8 cellular contexts compared by ENCODE assay signal in the genomic region with DNA sequence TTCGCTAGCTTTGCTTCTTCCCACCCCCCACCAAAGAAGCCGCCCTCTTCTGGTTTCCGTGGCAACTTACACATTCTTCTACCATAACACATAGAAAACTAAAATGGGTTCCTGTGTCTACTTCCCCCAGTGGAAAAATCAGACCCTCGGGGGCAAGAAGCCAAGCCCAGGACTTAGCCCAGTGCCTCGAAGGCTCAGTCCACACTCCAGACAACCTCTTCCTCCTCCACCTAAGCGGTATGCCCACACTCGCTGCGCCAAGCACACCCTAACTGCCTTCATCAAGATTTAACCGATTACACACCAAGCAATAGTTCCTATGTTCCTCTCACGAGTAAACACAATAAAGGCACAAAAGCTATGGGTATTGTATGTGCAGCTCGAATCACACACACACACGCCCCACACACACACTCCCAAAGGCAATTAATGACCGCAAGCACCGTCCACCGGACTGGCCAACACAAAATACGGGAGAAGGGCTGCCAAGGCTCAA. TPM values are rescaled to one million over a fixed set of nuclear protein-coding genes. Genes with fewer than 3 reads are reported as not detected.
DNase-seq lines count a peak whose midpoint lies in the region; ATAC-seq and TF ChIP-seq lines count a peak whose summit lies in the region.

No MANE protein-coding gene starts in this region.

- peak overlapping the region; percentile 95 for H3K4me3 ChIP-seq in GM12864 (ENCODE audit: low read depth, low read length)
- peak overlapping the region; percentile 64 to 88 (median 70) for H3K4me3 ChIP-seq in transverse colon

- WGBS in transverse colon (ENCODE audit: low coverage in 1 of 2), 2 donors, result 0% methylated on average over 4 to 16 of the region's 16 CpGs

- H3K36me3 ChIP-seq in transverse colon, result peaks cover 0 to 8% (median 3%) of the 10 kb centered on the region in 4 donors

- TF ChIP-seq EP300 in transverse colon (IDR thresholded peaks at IDR 0.05; ENCODE audit: low read depth), result no peak

- H3K27ac ChIP-seq in transverse colon, result peak overlapping the region; percentile 94 to 99 (median 96)

- no peaks in the 10 kb centered on the region for H3K9me3 ChIP-seq in transverse colon

- no peak for DNase-seq in GM12864 (ENCODE audit: low read depth)
- DNase-seq in SIG-M5 (lab: John Stamatoyannopoulos, UW), result peak; percentile 14
- DNase-seq in activated naive CD4-positive, alpha-beta T cell treated with anti-CD3 and anti-CD28 coated beads, Interleukin-2, amount 50 U/mL, for 16 hours, result peak; percentile 63
- peak; percentile 41 for DNase-seq in globus pallidus (ENCODE audit: low spot score)
- DNase-seq in occipital lobe (lab: John Stamatoyannopoulos, UW), result peak; percentile 39
- peak; percentile 55 for DNase-seq in transverse colon

- TF ChIP-seq POLR2A in transverse colon (IDR thresholded peaks at IDR 0.05), result no peak

- TF ChIP-seq CTCF in GM12864 (IDR thresholded peaks at IDR 0.05; ENCODE audit: low read depth, low read length, missing control alignments) (no peak), transverse colon (IDR thresholded peaks at IDR 0.05) (no peak)

- H3K27me3 ChIP-seq in transverse colon, result no peaks in the 10 kb centered on the region

- in situ Hi-C loops in transverse colon (cut with MboI; ENCODE audit: low pct_ligation_motif_present in 1 of 4, low pct_unique_long_range_greater_than_20kb in 1 of 4, low sequenced_read_pairs in 3 of 4), result no loop called here

- intact Hi-C loops in transverse colon (cut with DNase I; ENCODE audit: low total_unique reads), result no loop called here

- ATAC-seq in HG03097 (IDR thresholded peaks at IDR 0.05; ENCODE audit: low FRiP score, unreplicated experiment) (peak; percentile 7), HG03457 (IDR thresholded peaks at IDR 0.05; ENCODE audit: unreplicated experiment) (no peak)

- H3K4me1 ChIP-seq in transverse colon, result peaks cover 6 to 35% (median 21%) of the 10 kb centered on the region in 4 donors

RNA-seq across cellular contexts. Expression of gene PPIL4, which starts 0.5 kb away (rescaled TPM):
- total RNA-seq in occipital lobe (38.1 TPM), transverse colon (10 to 100 TPM; 10.1 to 30.5 (median 19.0) TPM)

RNA-seq across cellular contexts. Expression of gene GINM1, which starts 20.9 kb away (rescaled TPM):
- total RNA-seq in occipital lobe (28.4 TPM), transverse colon (10 to 100 TPM; 19.1 to 49.6 (median 35.9) TPM)
